ENCODE assay signal across 8 cellular contexts in the genomic region with DNA sequence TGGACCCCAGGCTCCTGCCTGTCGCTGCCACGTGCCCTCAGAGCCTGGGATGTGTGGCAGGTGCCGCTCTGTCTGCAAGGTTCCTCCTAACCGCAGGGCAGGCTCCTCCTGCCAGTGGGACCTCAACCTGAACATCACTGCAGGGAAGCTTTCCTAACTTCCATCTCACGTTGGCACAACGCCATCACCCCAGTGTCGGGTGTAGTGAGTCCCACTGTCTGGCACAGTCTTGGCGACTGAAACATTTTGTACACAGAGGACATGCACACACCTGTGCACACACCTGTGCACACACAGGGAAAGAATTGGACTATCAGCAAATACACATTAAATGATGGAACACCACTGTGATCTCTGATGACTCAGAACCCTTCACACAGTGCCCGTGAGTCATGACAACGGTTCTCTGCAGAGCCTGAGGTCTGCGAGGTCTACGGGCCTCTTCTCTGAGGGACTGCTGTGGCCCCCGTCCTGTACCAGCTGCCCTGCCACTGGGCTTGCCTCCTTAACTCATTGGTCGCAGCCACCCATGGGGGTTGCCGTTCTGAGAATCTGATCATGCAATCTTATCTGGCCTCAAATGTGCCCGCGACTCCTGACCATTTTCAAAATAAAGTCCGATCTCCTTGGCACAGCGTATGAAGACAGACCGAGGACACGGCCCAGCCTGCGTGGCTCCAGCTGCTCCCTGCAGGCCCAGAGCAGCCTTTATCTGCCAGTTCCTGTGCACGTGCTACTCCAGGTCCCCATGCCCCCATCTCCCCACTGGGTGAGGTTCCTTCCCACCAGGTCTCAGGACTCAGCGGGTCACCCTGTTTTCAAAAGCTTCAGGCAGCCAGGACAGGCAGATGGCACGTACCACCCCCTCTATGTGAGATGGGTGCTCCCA. TPM values are rescaled to one million over a fixed set of nuclear protein-coding genes. Genes with fewer than 3 reads are reported as not detected.
DNase-seq lines count a peak whose midpoint lies in the region; ATAC-seq and TF ChIP-seq lines count a peak whose summit lies in the region.

No MANE protein-coding gene starts in this region.

- peaks cover 46% of the 10 kb centered on the region for H3K4me1 Mint-ChIP-seq in activated T-helper 2 cell treated with anti-CD3 and anti-CD28 coated beads, Interferon-gamma antibody, Interleukin-2, Interleukin-4, amounts not matched to agents 10 μg/mL and 5 μg/mL and 100 μg/mL, durations not matched to agents 14 hours and 24 hours and 36 hours (ENCODE audit: low read depth)

- peak; percentile 90 for DNase-seq in Daoy (ENCODE audit: low read depth)
- DNase-seq in NCI-H1694 (lab: John Stamatoyannopoulos, UW), result peak; percentile 62
- DNase-seq in activated T-helper 2 cell treated with anti-CD3 and anti-CD28 coated beads, Interferon-gamma antibody, Interleukin-2, Interleukin-4, amounts not matched to agents 10 μg/mL and 5 μg/mL and 100 μg/mL, durations not matched to agents 14 hours and 24 hours and 36 hours (ENCODE audit: low spot score), result no peak
- peak; percentile 60 for DNase-seq in hepatocyte (ENCODE audit: low spot score)
- DNase-seq in GM20000 (ENCODE audit: low spot score), result no peak
- no peak for DNase-seq in retina
- DNase-seq in OCI-M2 (lab: John Stamatoyannopoulos, UW; ENCODE audit: unreplicated experiment), result no peak

- peak overlapping the region; percentile 84 for H3K27ac Mint-ChIP-seq in activated T-helper 2 cell treated with anti-CD3 and anti-CD28 coated beads, Interferon-gamma antibody, Interleukin-2, Interleukin-4, amounts not matched to agents 10 μg/mL and 5 μg/mL and 100 μg/mL, durations not matched to agents 14 hours and 24 hours and 36 hours

- peak overlapping the region; percentile 65 for H3K4me2 ChIP-seq in hepatocyte

- no peaks in the 10 kb centered on the region for H3K27me3 ChIP-seq in hepatocyte

- no peaks in the 10 kb centered on the region for H3K9me2 ChIP-seq in hepatocyte (replicated peaks; ENCODE audit: insufficient read depth)

- H3K36me3 Mint-ChIP-seq in activated T-helper 2 cell treated with anti-CD3 and anti-CD28 coated beads, Interferon-gamma antibody, Interleukin-2, Interleukin-4, amounts not matched to agents 10 μg/mL and 5 μg/mL and 100 μg/mL, durations not matched to agents 14 hours and 24 hours and 36 hours (ENCODE audit: low read depth), result peaks cover 4% of the 10 kb centered on the region

- H3K4me1 ChIP-seq in hepatocyte (ENCODE audit: insufficient read depth), result peaks cover 8% of the 10 kb centered on the region

- no peaks in the 10 kb centered on the region for H3K36me3 ChIP-seq in hepatocyte (replicated peaks; ENCODE audit: insufficient read depth, low read depth)

- 77% methylated on average over 25 of the region's 25 CpGs for WGBS in hepatocyte (ENCODE audit: low lambda C conversion rate, missing lambda C conversion rate)

- H3K79me2 ChIP-seq in hepatocyte, result no peaks in the 10 kb centered on the region

- no peak for ATAC-seq in GM18867 (IDR thresholded peaks at IDR 0.05; ENCODE audit: unreplicated experiment)

- no peaks in the 10 kb centered on the region for H3K9me3 ChIP-seq in hepatocyte (ENCODE audit: low read depth)

- TF ChIP-seq CTCF in hepatocyte (IDR thresholded peaks at IDR 0.05; ENCODE audit: poor library complexity), result no peak
- TF ChIP-seq CTCF in GM20000 (IDR thresholded peaks at IDR 0.05; ENCODE audit: extremely low read depth, missing control alignments), result no peak

- H3K4me3 Mint-ChIP-seq in activated T-helper 2 cell treated with anti-CD3 and anti-CD28 coated beads, Interferon-gamma antibody, Interleukin-2, Interleukin-4, amounts not matched to agents 10 μg/mL and 5 μg/mL and 100 μg/mL, durations not matched to agents 14 hours and 24 hours and 36 hours (ENCODE audit: low read depth), result no peak overlapping the region

- peak overlapping the region; percentile 91 for H3K27ac ChIP-seq in hepatocyte

- H3K9me3 Mint-ChIP-seq in activated T-helper 2 cell treated with anti-CD3 and anti-CD28 coated beads, Interferon-gamma antibody, Interleukin-2, Interleukin-4, amounts not matched to agents 10 μg/mL and 5 μg/mL and 100 μg/mL, durations not matched to agents 14 hours and 24 hours and 36 hours, result no peaks in the 10 kb centered on the region

- H4K20me1 ChIP-seq in hepatocyte (ENCODE audit: insufficient read depth, poor library complexity, severe bottlenecking), result no peaks in the 10 kb centered on the region

- no peak overlapping the region for H2AFZ ChIP-seq in hepatocyte

- no peaks in the 10 kb centered on the region for H3K27me3 Mint-ChIP-seq in activated T-helper 2 cell treated with anti-CD3 and anti-CD28 coated beads, Interferon-gamma antibody, Interleukin-2, Interleukin-4, amounts not matched to agents 10 μg/mL and 5 μg/mL and 100 μg/mL, durations not matched to agents 14 hours and 24 hours and 36 hours (ENCODE audit: low read depth)

- H3K4me3 ChIP-seq in hepatocyte, result no peak overlapping the region

- intact Hi-C loops in activated T-helper 2 cell treated with anti-CD3 and anti-CD28 coated beads, Interferon-gamma antibody, Interleukin-2, Interleukin-4, amounts not matched to agents 10 μg/mL and 5 μg/mL and 100 μg/mL, durations not matched to agents 14 hours and 24 hours and 36 hours (cut with micrococcal nuclease), result no loop called here

RNA-seq across cellular contexts. Expression of gene CCDC57, which starts 7.6 kb away (rescaled TPM):
- total RNA-seq in Daoy (2014; rRNA removed; shearing (Covaris generic)), result 7.9 and 36.5 TPM in 2 replicates
- 51.7 and 53.1 TPM in 2 replicates for total RNA-seq in activated T-helper 2 cell treated with anti-CD3 and anti-CD28 coated beads, Interferon-gamma antibody, Interleukin-2, Interleukin-4, amounts not matched to agents 10 μg/mL and 5 μg/mL and 100 μg/mL, durations not matched to agents 14 hours and 24 hours and 36 hours
- total RNA-seq in hepatocyte, result 10.0 and 15.7 TPM in 2 replicates
- polyA plus RNA-seq in hepatocyte, result 29.8 and 49.5 TPM in 2 replicates

RNA-seq across cellular contexts. Expression of gene SLC16A3, which starts 23.8 kb away (rescaled TPM):
- total RNA-seq in Daoy (2014; rRNA removed; shearing (Covaris generic)), result 26.7 and 57.7 TPM in 2 replicates
- 187 and 200 TPM in 2 replicates for total RNA-seq in activated T-helper 2 cell treated with anti-CD3 and anti-CD28 coated beads, Interferon-gamma antibody, Interleukin-2, Interleukin-4, amounts not matched to agents 10 μg/mL and 5 μg/mL and 100 μg/mL, durations not matched to agents 14 hours and 24 hours and 36 hours
- total RNA-seq in hepatocyte, result 240 and 290 TPM in 2 replicates
- polyA plus RNA-seq in hepatocyte, result 114 and 125 TPM in 2 replicates

Comparison
In these comparisons a context has a peak if more than half of its experiments do, and no peak if none do; other contexts are left out.
1. DNase-seq: peak in Daoy (single experiment), NCI-H1694 (single experiment) and hepatocyte (single experiment); none in activated T-helper 2 cell treated with anti-CD3 and anti-CD28 coated beads, Interferon-gamma antibody, Interleukin-2, Interleukin-4, amounts not matched to agents 10 μg/mL and 5 μg/mL and 100 μg/mL, durations not matched to agents 14 hours and 24 hours and 36 hours (single experiment), GM20000 (single experiment), retina (single experiment) and OCI-M2 (single experiment).